Comparison of ENCODE assay signal across 22 cellular contexts in genomic region chr11:74853223-74853622, GRCh38.
DNase-seq lines count a peak whose midpoint lies in the region; ATAC-seq and TF ChIP-seq lines count a peak whose summit lies in the region.
"Had no signal": no experiment of that assay in that cellular context is flagged by ENCODE, and none has a peak within 500 bp of the region (broad histone marks: within the 10 kb centered on the region; RNA-seq: fewer than 3 reads in every experiment).

No MANE protein-coding gene starts in this region.

- no peaks in the 10 kb centered on the region for H3K4me1 ChIP-seq in esophagus muscularis mucosa

- no peaks in the 10 kb centered on the region for H3K36me3 Mint-ChIP-seq in WTC11
- H3K36me3 Mint-ChIP-seq in stimulated activated effector memory CD8-positive, alpha-beta T cell treated with anti-CD3 and anti-CD28 coated beads, Interleukin-12 subunit alpha, Interleukin-12 subunit beta, amount 100 ng/mL, for 72 hours = peaks cover 50% of the 10 kb centered on the region
- peaks cover 79% of the 10 kb centered on the region for H3K36me3 Mint-ChIP-seq in stimulated activated memory B cell treated with anti-CD40 and anti-IgM and Interleukin-4, amounts not matched to agents 10 μg/mL and 1 μg/mL and 100 μg/mL, for 72 hours

- no peaks in the 10 kb centered on the region for H3K27me3 ChIP-seq in esophagus muscularis mucosa
- H3K27me3 ChIP-seq: BLaER1 treated with 17β-estradiol and CSF1 and Interleukin-3, amounts not matched to agents 10 nM and 100 nM had no signal

- DNase-seq in NCI-H510A (lab: John Stamatoyannopoulos, UW) (peak; percentile 10), NCI-H510A treated with DMSO at 0.1 percent for 48 hours (lab: John Stamatoyannopoulos, UW) (no peak), WTC11 (ENCODE audit: low spot score) (no peak), esophagus muscularis mucosa (ENCODE audit: extremely low spot score) (peak; percentile 55)
- peak in 1 of 2 donors; percentile 13 for DNase-seq in stimulated activated effector memory CD8-positive, alpha-beta T cell treated with anti-CD3 and anti-CD28 coated beads, Interleukin-12 subunit alpha, Interleukin-12 subunit beta, amount 100 ng/mL, for 72 hours (ENCODE audit: low spot score in 2 of 2)
- DNase-seq: 8988T; AML-193; Caco-2; Calu3; CD4-positive, alpha-beta T cell; CD8-positive, alpha-beta T cell; DMS79; DND-41; EL; GDM1 had no signal

- H3K27ac ChIP-seq in esophagus muscularis mucosa (replicated peaks in 1 of 4) = no peak overlapping the region
- H3K27ac ChIP-seq: BLaER1 treated with 17β-estradiol and CSF1 and Interleukin-3, amounts not matched to agents 10 nM and 100 nM; C4-2B had no signal

- CTCF ChIA-PET in WTC11 (lab: Charles Lee) = no interaction called here

- H3K27ac Mint-ChIP-seq in WTC11 = no peak overlapping the region
- peak overlapping the region; percentile 17 for H3K27ac Mint-ChIP-seq in stimulated activated effector memory CD8-positive, alpha-beta T cell treated with anti-CD3 and anti-CD28 coated beads, Interleukin-12 subunit alpha, Interleukin-12 subunit beta, amount 100 ng/mL, for 72 hours
- H3K27ac Mint-ChIP-seq in stimulated activated memory B cell treated with anti-CD40 and anti-IgM and Interleukin-4, amounts not matched to agents 10 μg/mL and 1 μg/mL and 100 μg/mL, for 72 hours = no peak overlapping the region
- H3K27ac Mint-ChIP-seq: B cell; CD4-positive, alpha-beta T cell; CD8-positive, alpha-beta T cell had no signal

- TF ChIP-seq POLR2A in esophagus muscularis mucosa (IDR thresholded peaks at IDR 0.05; ENCODE audit: low read depth) = no peak

- H3K4me3 Mint-ChIP-seq in WTC11 = no peak overlapping the region
- H3K4me3 Mint-ChIP-seq in stimulated activated effector memory CD8-positive, alpha-beta T cell treated with anti-CD3 and anti-CD28 coated beads, Interleukin-12 subunit alpha, Interleukin-12 subunit beta, amount 100 ng/mL, for 72 hours = no peak overlapping the region
- H3K4me3 Mint-ChIP-seq in stimulated activated memory B cell treated with anti-CD40 and anti-IgM and Interleukin-4, amounts not matched to agents 10 μg/mL and 1 μg/mL and 100 μg/mL, for 72 hours = no peak overlapping the region
- H3K4me3 Mint-ChIP-seq: B cell; CD4-positive, alpha-beta T cell; CD8-positive, alpha-beta T cell had no signal

- no peaks in the 10 kb centered on the region for H3K27me3 Mint-ChIP-seq in WTC11 (ENCODE audit: low read depth)
- no peaks in the 10 kb centered on the region for H3K27me3 Mint-ChIP-seq in stimulated activated memory B cell treated with anti-CD40 and anti-IgM and Interleukin-4, amounts not matched to agents 10 μg/mL and 1 μg/mL and 100 μg/mL, for 72 hours
- H3K27me3 Mint-ChIP-seq: B cell; CD4-positive, alpha-beta T cell had no signal

- no peak overlapping the region for H3K4me3 ChIP-seq in esophagus muscularis mucosa
- H3K4me3 ChIP-seq: BLaER1 treated with 17β-estradiol and CSF1 and Interleukin-3, amounts not matched to agents 10 nM and 100 nM; GM12878 had no signal

- 96% methylated on average over 4 of the region's 4 CpGs for WGBS in esophagus muscularis mucosa

- intact Hi-C loops in esophagus muscularis mucosa (cut with DNase I) = no loop called here

- peaks cover 21% of the 10 kb centered on the region for H3K4me1 Mint-ChIP-seq in WTC11
- no peaks in the 10 kb centered on the region for H3K4me1 Mint-ChIP-seq in stimulated activated effector memory CD8-positive, alpha-beta T cell treated with anti-CD3 and anti-CD28 coated beads, Interleukin-12 subunit alpha, Interleukin-12 subunit beta, amount 100 ng/mL, for 72 hours
- H3K4me1 Mint-ChIP-seq in stimulated activated memory B cell treated with anti-CD40 and anti-IgM and Interleukin-4, amounts not matched to agents 10 μg/mL and 1 μg/mL and 100 μg/mL, for 72 hours = peaks cover 5% of the 10 kb centered on the region

- TF ChIP-seq EP300 in esophagus muscularis mucosa (IDR thresholded peaks at IDR 0.05) = no peak

- TF ChIP-seq CTCF in WTC11 (IDR thresholded peaks at IDR 0.05) (no peak), esophagus muscularis mucosa (IDR thresholded peaks at IDR 0.05) (no peak)

- no peaks in the 10 kb centered on the region for H3K9me3 ChIP-seq in esophagus muscularis mucosa
- H3K9me3 ChIP-seq: Caco-2 had no signal

- no peaks in the 10 kb centered on the region for H3K9me3 Mint-ChIP-seq in WTC11
- no peaks in the 10 kb centered on the region for H3K9me3 Mint-ChIP-seq in stimulated activated effector memory CD8-positive, alpha-beta T cell treated with anti-CD3 and anti-CD28 coated beads, Interleukin-12 subunit alpha, Interleukin-12 subunit beta, amount 100 ng/mL, for 72 hours
- H3K9me3 Mint-ChIP-seq in stimulated activated memory B cell treated with anti-CD40 and anti-IgM and Interleukin-4, amounts not matched to agents 10 μg/mL and 1 μg/mL and 100 μg/mL, for 72 hours = no peaks in the 10 kb centered on the region
- H3K9me3 Mint-ChIP-seq: CD4-positive, alpha-beta T cell; CD8-positive, alpha-beta T cell had no signal

- H3K36me3 ChIP-seq in esophagus muscularis mucosa = peaks cover 0 to 66% (median 36%) of the 10 kb centered on the region in 4 donors

- POLR2A ChIA-PET in WTC11 (lab: Charles Lee) = no interaction called here

- ATAC-seq in WTC11 = no peak
- ATAC-seq in stimulated activated effector memory CD8-positive, alpha-beta T cell treated with anti-CD3 and anti-CD28 coated beads, Interleukin-12 subunit alpha, Interleukin-12 subunit beta, amount 100 ng/mL, for 72 hours = no peak
- no peak for ATAC-seq in stimulated activated memory B cell treated with anti-CD40 and anti-IgM and Interleukin-4, amounts not matched to agents 10 μg/mL and 1 μg/mL and 100 μg/mL, for 72 hours
- no peak for ATAC-seq in HG03045 (IDR thresholded peaks at IDR 0.05; ENCODE audit: unreplicated experiment)
- no peak for ATAC-seq in GM21737 (IDR thresholded peaks at IDR 0.05; ENCODE audit: unreplicated experiment)
- ATAC-seq: CD8-positive, alpha-beta T cell; GM12878 had no signal

TF ChIP-seq in WTC11, 78 proteins besides CTCF, POLR2A, EP300 and RAD21:
- TF ChIP-seq, protein P1, sequence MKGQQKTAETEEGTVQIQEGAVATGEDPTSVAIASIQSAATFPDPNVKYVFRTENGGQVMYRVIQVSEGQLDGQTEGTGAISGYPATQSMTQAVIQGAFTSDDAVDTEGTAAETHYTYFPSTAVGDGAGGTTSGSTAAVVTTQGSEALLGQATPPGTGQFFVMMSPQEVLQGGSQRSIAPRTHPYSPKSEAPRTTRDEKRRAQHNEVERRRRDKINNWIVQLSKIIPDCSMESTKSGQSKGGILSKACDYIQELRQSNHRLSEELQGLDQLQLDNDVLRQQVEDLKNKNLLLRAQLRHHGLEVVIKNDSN (CRISPR knock-in tag; IDR thresholded peaks at IDR 0.05) = peak; percentile 65
- TF ChIP-seq ATF2 (CRISPR knock-in tag; IDR thresholded peaks at IDR 0.05; ENCODE audit: borderline replicate concordance, low read depth) (no peak), USF2 (CRISPR knock-in tag; IDR thresholded peaks at IDR 0.05) (peak; percentile 64), IRF2 (CRISPR knock-in tag; IDR thresholded peaks at IDR 0.05; ENCODE audit: borderline replicate concordance, low read depth) (no peak), ELF4 (CRISPR knock-in tag; IDR thresholded peaks at IDR 0.05; ENCODE audit: low read depth) (no peak), ZBTB43 (CRISPR knock-in tag; IDR thresholded peaks at IDR 0.05) (no peak)

Comparison
In these comparisons a context has a peak if more than half of its experiments do, and no peak if none do; other contexts are left out.
1. DNase-seq: peak in NCI-H510A (single experiment) and esophagus muscularis mucosa (single experiment); none in NCI-H510A treated with DMSO at 0.1 percent for 48 hours (single experiment) and WTC11 (single experiment).